Comparison of ENCODE assay signal across 8 cellular contexts in the genomic region with DNA sequence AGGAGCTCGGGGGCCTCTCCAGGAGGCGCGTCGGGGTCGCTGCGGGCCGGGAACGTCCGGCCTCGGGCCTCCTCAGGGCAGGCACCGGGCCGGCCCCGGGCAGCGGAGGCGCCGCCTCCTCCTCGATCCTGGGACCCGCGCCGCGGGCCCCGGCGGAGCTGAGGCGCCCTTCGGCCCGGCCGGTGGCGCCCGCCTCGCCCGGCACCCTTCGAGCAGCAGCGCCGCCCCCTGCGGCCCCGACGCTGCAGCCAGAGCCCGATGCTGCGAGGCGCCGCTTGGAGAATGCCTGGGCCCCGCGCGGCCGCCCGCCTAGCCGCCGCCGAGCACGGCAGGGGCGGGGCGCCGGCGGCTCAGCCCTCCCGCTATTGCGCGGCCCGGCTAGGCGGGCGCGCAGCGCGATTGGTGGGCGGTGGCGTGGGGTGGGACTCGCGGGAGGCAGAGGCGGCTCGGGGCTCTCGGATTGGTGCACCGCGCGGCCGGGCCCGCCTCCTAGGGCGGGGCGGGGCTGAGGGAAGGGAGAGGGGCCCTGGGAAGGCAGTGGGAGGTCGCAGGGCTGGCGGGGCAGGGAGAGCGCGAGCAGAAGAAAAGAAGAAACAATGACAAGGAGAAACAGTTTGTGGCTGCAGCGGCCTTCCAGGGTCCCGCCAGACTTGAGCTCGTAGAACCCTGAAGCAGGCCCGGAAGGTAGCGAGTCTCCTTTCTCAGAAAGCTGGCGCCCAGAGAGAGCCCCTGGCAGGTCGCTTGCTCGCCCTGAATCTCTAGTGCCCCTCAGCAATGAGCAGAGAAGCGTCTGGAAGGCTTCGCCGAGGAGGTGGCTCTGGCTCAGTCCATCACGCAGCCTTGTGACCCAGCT. TPM values are rescaled to one million over a fixed set of nuclear protein-coding genes. Genes with fewer than 3 reads are reported as not detected.
A peak's percentile ranks its signal among the peaks of the same experiment; 100 is the strongest.
DNase-seq lines count a peak whose midpoint lies in the region; ATAC-seq and TF ChIP-seq lines count a peak whose summit lies in the region.

Gene EEIG1 (minus strand): TSS at position 284 of the 853 bp plus-strand sequence. CDS start 852 bp downstream, outside the sequence.

- H3K27ac ChIP-seq in adipose tissue (ENCODE audit: low read depth, low read length) (peak within 1 kb of the TSS; percentile 41), heart left ventricle (peak within 1 kb of the TSS; percentile 72 to 97 (median 91))

- TF ChIP-seq POLR2A in heart left ventricle (IDR thresholded peaks at IDR 0.05), result peak; percentile 48 to 80

- no peaks in the 10 kb centered on the region for H3K36me3 ChIP-seq in heart left ventricle

- no peaks in the 10 kb centered on the region for H3K36me3 Mint-ChIP-seq in type B pancreatic cell

- peak within 1 kb of the TSS; percentile 57 to 99 (median 84) for H3K4me3 ChIP-seq in heart left ventricle

- TF ChIP-seq CTCF in GM13976 (IDR thresholded peaks at IDR 0.05; ENCODE audit: borderline replicate concordance, control extremely low read depth, extremely low read depth, insufficient read depth, missing control alignments) (no peak), heart left ventricle (IDR thresholded peaks at IDR 0.05) (no peak), type B pancreatic cell (conservative IDR thresholded peaks at IDR 0.05) (no peak)

- in situ Hi-C loops in GM13976 (cut with MboI; ENCODE audit: low sequenced_read_pairs, unreplicated experiment), result no loop called here

- no peaks in the 10 kb centered on the region for H3K9me3 ChIP-seq in heart left ventricle

- peak within 1 kb of the TSS; percentile 98 for H3K4me3 Mint-ChIP-seq in type B pancreatic cell

- H3K27me3 ChIP-seq in heart left ventricle, result no peaks in the 10 kb centered on the region

- H3K27me3 Mint-ChIP-seq in type B pancreatic cell, result no peaks in the 10 kb centered on the region

- peaks cover 0 to 61% (median 46%) of the 10 kb centered on the region in 12 donors for H3K4me1 ChIP-seq in heart left ventricle

- no peaks in the 10 kb centered on the region for H3K9me3 Mint-ChIP-seq in type B pancreatic cell

- intact Hi-C loops in heart left ventricle (cut with DNase I), result no loop called here
- intact Hi-C loops in posterior cingulate gyrus (cut with DNase I), result loop anchor here (2.0 to 5.0 kb wide), 2 partner anchors 34 to 56 kb away; no protein-coding TSS in a partner anchor

- H3K4me1 Mint-ChIP-seq in type B pancreatic cell (ENCODE audit: unreplicated experiment), result peaks cover 34% of the 10 kb centered on the region

- peak; percentile 58 for ATAC-seq in HG02840 (IDR thresholded peaks at IDR 0.05; ENCODE audit: low FRiP score, unreplicated experiment)
- ATAC-seq in heart left ventricle, result peak; percentile 94 to 97 (median 96)

- WGBS in adipose tissue, 3 donors, result 0 to 1% (median 0%) methylated on average over 62 to 93 of the region's 93 CpGs
- 0 to 1% (median 0%) methylated on average over 21 to 93 of the region's 93 CpGs for WGBS in heart left ventricle, 4 donors

- H3K27ac Mint-ChIP-seq in type B pancreatic cell, result peak within 1 kb of the TSS; percentile 93

- DNase-seq in GM13976 (ENCODE audit: low spot score) (peak; percentile 98), NCI-H146 (lab: John Stamatoyannopoulos, UW) (peak; percentile 89), T-helper 1 cell (peak; percentile 94 to 98 (median 95)), heart left ventricle (peak; percentile 96 to 99 (median 97)), posterior cingulate gyrus (peak; percentile 92 to 100 (median 97)), type B pancreatic cell (ENCODE audit: extremely low spot score, unreplicated experiment) (peak; percentile 98)

RNA-seq across cellular contexts. Expression of gene EEIG1, which starts in this region (rescaled TPM):
- 10 to 100 TPM; 11.2 to 18.6 (median 14.9) TPM for polyA plus RNA-seq in adipose tissue
- 10 to 100 TPM in 7 of 9 donors, 1 to 10 TPM in 2; 5.4 to 45.2 (median 24.1) TPM for total RNA-seq in heart left ventricle
- 10 to 100 TPM in 1 of 2 donors, 1 to 10 TPM in 1; 9.2 to 10.4 TPM for polyA plus RNA-seq in heart left ventricle
- 61.1 and 74.8 TPM in 2 replicates for total RNA-seq in type B pancreatic cell (ENCODE audit: low replicate concordance)

Comparison
In these comparisons a context has a peak if more than half of its experiments do, and no peak if none do; other contexts are left out.
1. Peak in every context shown above with its lines: DNase-seq, ATAC-seq, H3K4me3 ChIP-seq and H3K27ac ChIP-seq.